ENCODE assay signal across 10 cellular contexts in genomic region chr19:33376931-33377557, GRCh38. TPM values are rescaled to one million over a fixed set of nuclear protein-coding genes. Genes with fewer than 3 reads are reported as not detected.
A peak's percentile ranks its signal among the peaks of the same experiment; 100 is the strongest.
DNase-seq lines count a peak whose midpoint lies in the region; ATAC-seq, FAIRE-seq and TF ChIP-seq lines count a peak whose summit lies in the region.
"Had no signal": no experiment of that assay in that cellular context is flagged by ENCODE, and none has a peak within 500 bp of the region (broad histone marks: within the 10 kb centered on the region; RNA-seq: fewer than 3 reads in every experiment).

No MANE protein-coding gene starts in this region.

- peaks cover 60% of the 10 kb centered on the region for H3K79me2 ChIP-seq in mesendoderm (ENCODE audit: control insufficient read depth, insufficient read depth, low read length)

- no peak overlapping the region for H2BK5ac ChIP-seq in mesendoderm (ENCODE audit: low read length)

- FAIRE-seq in small intestine (lab: Jason Lieb, UNC) = no peak

- no peak for TF ChIP-seq CTCF in HEK293 (tag by site-specific recombination; IDR thresholded peaks at IDR 0.05)

- no peak overlapping the region for H2BK15ac ChIP-seq in mesendoderm (replicated peaks; ENCODE audit: low read depth)

- no peak overlapping the region for H3K4me3 Mint-ChIP-seq in T-helper 17 cell
- H3K4me3 Mint-ChIP-seq: activated CD8-positive, alpha-beta T cell treated with anti-CD3 and anti-CD28 coated beads for 36 hours had no signal

- no peaks in the 10 kb centered on the region for H3K27me3 Mint-ChIP-seq in T-helper 17 cell
- H3K27me3 Mint-ChIP-seq: activated CD8-positive, alpha-beta T cell treated with anti-CD3 and anti-CD28 coated beads for 36 hours had no signal

- H3K4me2 ChIP-seq in mesendoderm (ENCODE audit: low read length) = no peak overlapping the region

- peak overlapping the region; percentile 24 for H3K27ac Mint-ChIP-seq in T-helper 17 cell
- H3K27ac Mint-ChIP-seq: activated CD8-positive, alpha-beta T cell treated with anti-CD3 and anti-CD28 coated beads for 36 hours had no signal

- no peak for DNase-seq in T-helper 17 cell
- DNase-seq in kidney tubule cell (ENCODE audit: low spot score) = peak; percentile 75
- DNase-seq in small intestine = peak; percentile 96
- no peak for DNase-seq in mesendoderm
- no peak for DNase-seq in NCI-H1417 treated with DMSO at 0.1 percent for 48 hours (lab: John Stamatoyannopoulos, UW)
- no peak for DNase-seq in UCSD-AML1 (lab: John Stamatoyannopoulos, UW; ENCODE audit: unreplicated experiment)
- DNase-seq: activated CD8-positive, alpha-beta T cell treated with anti-CD3 and anti-CD28 coated beads for 36 hours; NCI-H524 treated with DMSO at 0.1 percent for 48 hours; occipital lobe had no signal

- H3K9me3 ChIP-seq in HEK293 (ENCODE audit: control insufficient read depth, insufficient read depth, low read depth, low read length) (no peaks in the 10 kb centered on the region), T-helper 17 cell (ENCODE audit: control insufficient read depth, low read length, poor library complexity, severe bottlenecking) (no peaks in the 10 kb centered on the region), small intestine (ENCODE audit: control insufficient read depth, low read depth) (no peaks in the 10 kb centered on the region)

- no peak overlapping the region for H3K4me3 ChIP-seq in HEK293 (ENCODE audit: low read depth, low read length)
- no peak overlapping the region for H3K4me3 ChIP-seq in small intestine (ENCODE audit: low read depth in 1 of 2, low read length in 2 of 2)
- no peak overlapping the region for H3K4me3 ChIP-seq in mesendoderm (ENCODE audit: low read length)

- H3K56ac ChIP-seq in mesendoderm (ENCODE audit: low read length) = no peak overlapping the region

- no peak for ATAC-seq in T-helper 17 cell
- ATAC-seq: activated CD8-positive, alpha-beta T cell treated with anti-CD3 and anti-CD28 coated beads for 36 hours had no signal

- H3K4me1 ChIP-seq in HEK293 (ENCODE audit: control insufficient read depth, insufficient read depth, low read length) (peaks cover 67% of the 10 kb centered on the region), small intestine (ENCODE audit: control insufficient read depth in 2 of 2, insufficient read depth in 1 of 2, low read depth in 1 of 2, low read length in 1 of 2) (peaks cover 11 to 15% of the 10 kb centered on the region in 2 donors), mesendoderm (ENCODE audit: control insufficient read depth, low read depth, low read length) (peaks cover 5% of the 10 kb centered on the region)

- no peak overlapping the region for H3K23ac ChIP-seq in mesendoderm (ENCODE audit: low read length)

- no peak overlapping the region for H3K18ac ChIP-seq in mesendoderm (ENCODE audit: low read length)

- H4K8ac ChIP-seq in mesendoderm (ENCODE audit: low read depth, low read length) = no peak overlapping the region

- H3K27me3 ChIP-seq in small intestine (ENCODE audit: control insufficient read depth in 2 of 2, insufficient read depth in 2 of 2, low read length in 2 of 2) (no peaks in the 10 kb centered on the region), mesendoderm (ENCODE audit: insufficient read depth, low read length, poor library complexity) (no peaks in the 10 kb centered on the region)

- CTCF ChIA-PET in HEK293 (lab: Yijun Ruan, JAX) = interaction anchor here (0.5 to 5.2 kb wide), 15 partner anchors 9 to 418 kb away, joined by 3 to 26 read pairs (median 3); no protein-coding TSS in a partner anchor

- H4K5ac ChIP-seq in mesendoderm (ENCODE audit: low read length) = no peak overlapping the region

- 18 to 53% (median 34%) methylated on average over 7 of the region's 7 CpGs for WGBS in small intestine, 3 donors
- no CpG with 5 or more reads among the region's 7 CpGs for WGBS in mesendoderm (ENCODE audit: extremely low coverage, insufficient coverage, low lambda C conversion rate)

- H3K27ac ChIP-seq in HEK293 (ENCODE audit: extremely low read depth, low read depth, low read length) (no peak overlapping the region), small intestine (ENCODE audit: low read depth in 1 of 2, low read length in 1 of 2) (peak overlapping the region; percentile 91 to 99), mesendoderm (ENCODE audit: low read depth, low read length) (no peak overlapping the region)

- no peak overlapping the region for H3K4ac ChIP-seq in mesendoderm (ENCODE audit: low read depth, low read length)

- H3K36me3 Mint-ChIP-seq in T-helper 17 cell (ENCODE audit: low read depth) = peaks cover 9% of the 10 kb centered on the region

- no peak overlapping the region for H2BK120ac ChIP-seq in mesendoderm (ENCODE audit: low read depth, low read length)

- no peak overlapping the region for H2AK5ac ChIP-seq in mesendoderm (ENCODE audit: low read length)

- POLR2A ChIA-PET in HEK293 (lab: Yijun Ruan, JAX) = interaction anchor here (1.1 to 3.0 kb wide), 6 partner anchors 11 to 78 kb away, joined by 3 to 8 read pairs (median 5); partner anchors contain the start of gene CEBPA

- H3K9ac ChIP-seq in mesendoderm (ENCODE audit: low read length) = no peak overlapping the region

- peaks cover 18 to 33% of the 10 kb centered on the region in 2 experiments for H3K36me3 ChIP-seq in HEK293 (ENCODE audit: control insufficient read depth in 2 of 2, insufficient read depth in 1 of 2, low read length in 2 of 2)
- H3K36me3 ChIP-seq in small intestine (ENCODE audit: control insufficient read depth in 2 of 2, insufficient read depth in 2 of 2, low read length in 2 of 2) = peaks cover 4% of the 10 kb centered on the region in 2 donors
- H3K36me3 ChIP-seq in mesendoderm (ENCODE audit: control insufficient read depth, insufficient read depth, low read length) = no peaks in the 10 kb centered on the region

- peaks cover 51% of the 10 kb centered on the region for H3K4me1 Mint-ChIP-seq in T-helper 17 cell

- peaks cover 31% of the 10 kb centered on the region for H3K79me1 ChIP-seq in mesendoderm (ENCODE audit: low read length)

TF ChIP-seq in HEK293, 187 proteins besides CTCF, POLR2A, EP300 and RAD21 (continues in another document):
- TF ChIP-seq ZNF324 (tag by site-specific recombination; IDR thresholded peaks at IDR 0.05) (no peak), ZNF121 (tag by site-specific recombination; IDR thresholded peaks at IDR 0.05) (no peak), ZNF274 (IDR thresholded peaks at IDR 0.05; ENCODE audit: low read length) (no peak), ZNF274 (tag by site-specific recombination; IDR thresholded peaks at IDR 0.05; ENCODE audit: borderline replicate concordance) (no peak), ZNF768 (tag by site-specific recombination; IDR thresholded peaks at IDR 0.05) (no peak)
- TF ChIP-seq, protein P1, sequence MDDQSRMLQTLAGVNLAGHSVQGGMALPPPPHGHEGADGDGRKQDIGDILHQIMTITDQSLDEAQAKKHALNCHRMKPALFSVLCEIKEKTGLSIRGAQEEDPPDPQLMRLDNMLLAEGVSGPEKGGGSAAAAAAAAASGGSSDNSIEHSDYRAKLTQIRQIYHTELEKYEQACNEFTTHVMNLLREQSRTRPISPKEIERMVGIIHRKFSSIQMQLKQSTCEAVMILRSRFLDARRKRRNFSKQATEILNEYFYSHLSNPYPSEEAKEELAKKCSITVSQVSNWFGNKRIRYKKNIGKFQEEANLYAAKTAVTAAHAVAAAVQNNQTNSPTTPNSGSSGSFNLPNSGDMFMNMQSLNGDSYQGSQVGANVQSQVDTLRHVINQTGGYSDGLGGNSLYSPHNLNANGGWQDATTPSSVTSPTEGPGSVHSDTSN (CRISPR knock-in tag; IDR thresholded peaks at IDR 0.05) = no peak
- TF ChIP-seq, protein P2, sequence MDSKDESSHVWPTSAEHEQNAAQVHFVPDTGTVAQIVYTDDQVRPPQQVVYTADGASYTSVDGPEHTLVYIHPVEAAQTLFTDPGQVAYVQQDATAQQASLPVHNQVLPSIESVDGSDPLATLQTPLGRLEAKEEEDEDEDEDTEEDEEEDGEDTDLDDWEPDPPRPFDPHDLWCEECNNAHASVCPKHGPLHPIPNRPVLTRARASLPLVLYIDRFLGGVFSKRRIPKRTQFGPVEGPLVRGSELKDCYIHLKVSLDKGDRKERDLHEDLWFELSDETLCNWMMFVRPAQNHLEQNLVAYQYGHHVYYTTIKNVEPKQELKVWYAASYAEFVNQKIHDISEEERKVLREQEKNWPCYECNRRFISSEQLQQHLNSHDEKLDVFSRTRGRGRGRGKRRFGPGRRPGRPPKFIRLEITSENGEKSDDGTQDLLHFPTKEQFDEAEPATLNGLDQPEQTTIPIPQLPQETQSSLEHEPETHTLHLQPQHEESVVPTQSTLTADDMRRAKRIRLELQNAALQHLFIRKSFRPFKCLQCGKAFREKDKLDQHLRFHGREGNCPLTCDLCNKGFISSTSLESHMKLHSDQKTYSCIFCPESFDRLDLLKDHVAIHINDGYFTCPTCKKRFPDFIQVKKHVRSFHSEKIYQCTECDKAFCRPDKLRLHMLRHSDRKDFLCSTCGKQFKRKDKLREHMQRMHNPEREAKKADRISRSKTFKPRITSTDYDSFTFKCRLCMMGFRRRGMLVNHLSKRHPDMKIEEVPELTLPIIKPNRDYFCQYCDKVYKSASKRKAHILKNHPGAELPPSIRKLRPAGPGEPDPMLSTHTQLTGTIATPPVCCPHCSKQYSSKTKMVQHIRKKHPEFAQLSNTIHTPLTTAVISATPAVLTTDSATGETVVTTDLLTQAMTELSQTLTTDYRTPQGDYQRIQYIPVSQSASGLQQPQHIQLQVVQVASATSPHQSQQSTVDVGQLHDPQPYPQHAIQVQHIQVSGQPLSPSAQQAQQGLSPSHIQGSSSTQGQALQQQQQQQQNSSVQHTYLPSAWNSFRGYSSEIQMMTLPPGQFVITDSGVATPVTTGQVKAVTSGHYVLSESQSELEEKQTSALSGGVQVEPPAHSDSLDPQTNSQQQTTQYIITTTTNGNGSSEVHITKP (tag by site-specific recombination; IDR thresholded peaks at IDR 0.05) = peak; percentile 60
- TF ChIP-seq, protein P3, sequence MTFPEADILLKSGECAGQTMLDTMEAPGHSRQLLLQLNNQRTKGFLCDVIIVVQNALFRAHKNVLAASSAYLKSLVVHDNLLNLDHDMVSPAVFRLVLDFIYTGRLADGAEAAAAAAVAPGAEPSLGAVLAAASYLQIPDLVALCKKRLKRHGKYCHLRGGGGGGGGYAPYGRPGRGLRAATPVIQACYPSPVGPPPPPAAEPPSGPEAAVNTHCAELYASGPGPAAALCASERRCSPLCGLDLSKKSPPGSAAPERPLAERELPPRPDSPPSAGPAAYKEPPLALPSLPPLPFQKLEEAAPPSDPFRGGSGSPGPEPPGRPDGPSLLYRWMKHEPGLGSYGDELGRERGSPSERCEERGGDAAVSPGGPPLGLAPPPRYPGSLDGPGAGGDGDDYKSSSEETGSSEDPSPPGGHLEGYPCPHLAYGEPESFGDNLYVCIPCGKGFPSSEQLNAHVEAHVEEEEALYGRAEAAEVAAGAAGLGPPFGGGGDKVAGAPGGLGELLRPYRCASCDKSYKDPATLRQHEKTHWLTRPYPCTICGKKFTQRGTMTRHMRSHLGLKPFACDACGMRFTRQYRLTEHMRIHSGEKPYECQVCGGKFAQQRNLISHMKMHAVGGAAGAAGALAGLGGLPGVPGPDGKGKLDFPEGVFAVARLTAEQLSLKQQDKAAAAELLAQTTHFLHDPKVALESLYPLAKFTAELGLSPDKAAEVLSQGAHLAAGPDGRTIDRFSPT (tag by site-specific recombination; IDR thresholded peaks at IDR 0.05) = no peak

RNA-seq across cellular contexts. Expression of gene CEBPG, which starts 3.5 kb away (rescaled TPM):
- 10 to 100 TPM; 17.0 to 22.0 TPM for total RNA-seq in T-helper 17 cell
- 10 to 100 TPM; 48.6 to 68.4 (median 67.1) TPM for polyA plus RNA-seq in small intestine
- 19.1 TPM for polyA plus RNA-seq in mesendoderm (2013, experiment 1 of 2)
- 19.3 TPM for polyA plus RNA-seq in mesendoderm (2013, experiment 2 of 2)

Comparison
In these comparisons a context has a peak if more than half of its experiments do, and no peak if none do; other contexts are left out.
1. H3K27ac ChIP-seq: peak in small intestine (2 of 2); none in HEK293 (single experiment) and mesendoderm (single experiment).
2. DNase-seq: peak in kidney tubule cell (single experiment) and small intestine (single experiment); none in T-helper 17 cell (0 of 3), mesendoderm (single experiment), NCI-H1417 treated with DMSO at 0.1 percent for 48 hours (single experiment) and UCSD-AML1 (single experiment).